Comparison of ENCODE assay signal across 8 cellular contexts in the genomic region with DNA sequence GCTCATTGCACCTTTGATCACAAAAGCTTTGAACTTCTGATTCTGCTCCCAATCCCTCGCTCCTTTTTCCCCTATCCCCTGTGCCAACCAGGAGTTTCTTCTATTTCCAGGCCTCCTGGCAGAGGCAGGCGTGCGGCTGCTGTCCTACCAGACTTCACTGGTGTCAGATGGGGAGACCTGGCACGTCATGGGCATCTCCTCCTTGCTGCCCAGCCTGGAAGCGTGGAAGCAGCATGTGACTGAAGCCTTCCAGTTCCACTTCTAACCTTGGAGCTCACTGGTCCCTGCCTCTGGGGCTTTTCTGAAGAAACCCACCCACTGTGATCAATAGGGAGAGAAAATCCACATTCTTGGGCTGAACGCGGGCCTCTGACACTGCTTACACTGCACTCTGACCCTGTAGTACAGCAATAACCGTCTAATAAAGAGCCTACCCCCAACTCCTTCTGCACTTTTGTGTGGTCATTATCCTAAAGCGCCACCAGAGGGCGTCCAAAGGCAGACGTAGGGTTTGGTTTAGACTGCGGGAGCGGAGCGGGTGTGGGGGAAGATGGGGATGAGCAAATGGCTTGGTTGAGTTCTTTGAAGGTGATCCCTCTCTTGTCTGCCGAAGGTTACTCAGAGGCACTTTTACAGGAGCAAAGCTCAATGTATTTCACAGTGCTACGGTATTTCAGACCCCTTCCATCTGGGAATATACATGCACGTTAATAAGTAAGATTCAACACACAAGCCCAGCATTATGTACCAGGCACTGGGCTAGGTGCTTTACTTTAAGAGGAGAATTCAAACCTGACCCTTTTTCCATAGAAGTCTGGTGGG. TPM values are rescaled to one million over a fixed set of nuclear protein-coding genes. Genes with fewer than 3 reads are reported as not detected.
DNase-seq lines count a peak whose midpoint lies in the region; ATAC-seq and TF ChIP-seq lines count a peak whose summit lies in the region.

No MANE protein-coding gene starts in this region.

- WGBS in ovary, 3 donors, result 27 to 31% (median 31%) methylated on average over 17 of the region's 17 CpGs
- WGBS in upper lobe of left lung, 2 donors, result 41 to 42% methylated on average over 17 of the region's 17 CpGs

- H3K4me2 ChIP-seq in KMS-11, result no peak overlapping the region

- TF ChIP-seq EP300 in ovary (IDR thresholded peaks at IDR 0.05) (no peak), upper lobe of left lung (IDR thresholded peaks at IDR 0.05) (no peak)

- DNase-seq in CD1c-positive myeloid dendritic cell (ENCODE audit: extremely low spot score) (peak; percentile 66), Peyer's patch (peak; percentile 24 to 80 (median 66)), globus pallidus (ENCODE audit: low spot score) (peak; percentile 83), ovary (peak; percentile 65 to 77 (median 72)), upper lobe of left lung (peak in 1 of 2 donors; percentile 55)
- DNase-seq in activated T-helper 9 cell treated with anti-CD3 and anti-CD28 coated beads, Interleukin-2, amount 50 U/mL, for 16 hours (ENCODE audit: low read depth), result peak; percentile 9

- ATAC-seq in GM19438 (IDR thresholded peaks at IDR 0.05; ENCODE audit: low read depth, unreplicated experiment), result peak; percentile 82
- peak; percentile 65 to 83 for ATAC-seq in upper lobe of left lung (ENCODE audit: low FRiP score in 2 of 2)

- H3K36me3 ChIP-seq in KMS-11 (ENCODE audit: insufficient read depth) (no peaks in the 10 kb centered on the region), Peyer's patch (no peaks in the 10 kb centered on the region), ovary (no peaks in the 10 kb centered on the region), upper lobe of left lung (no peaks in the 10 kb centered on the region)

- no peak overlapping the region for H3K9ac ChIP-seq in KMS-11

- no peaks in the 10 kb centered on the region for H3K79me2 ChIP-seq in KMS-11 (ENCODE audit: insufficient read depth, low read depth)

- H3K4me1 ChIP-seq in KMS-11 (ENCODE audit: low read depth, poor library complexity, severe bottlenecking) (peaks cover 17% of the 10 kb centered on the region), Peyer's patch (no peaks in the 10 kb centered on the region), ovary (ENCODE audit: insufficient read depth) (peaks cover 9% of the 10 kb centered on the region), upper lobe of left lung (no peaks in the 10 kb centered on the region)

- TF ChIP-seq POLR2A in Peyer's patch (IDR thresholded peaks at IDR 0.05) (no peak), ovary (IDR thresholded peaks at IDR 0.05) (no peak), upper lobe of left lung (IDR thresholded peaks at IDR 0.05) (no peak)

- H3K27me3 ChIP-seq in KMS-11 (ENCODE audit: insufficient read depth, low read depth), result no peaks in the 10 kb centered on the region
- no peaks in the 10 kb centered on the region for H3K27me3 ChIP-seq in Peyer's patch
- H3K27me3 ChIP-seq in ovary, result no peaks in the 10 kb centered on the region
- H3K27me3 ChIP-seq in upper lobe of left lung, result no peaks in the 10 kb centered on the region

- no peak overlapping the region for H3K27ac ChIP-seq in KMS-11
- peak overlapping the region in 1 of 4 donors; percentile 5 for H3K27ac ChIP-seq in Peyer's patch
- no peak overlapping the region for H3K27ac ChIP-seq in ovary
- H3K27ac ChIP-seq in upper lobe of left lung, result no peak overlapping the region

- TF ChIP-seq CTCF in KMS-11 (conservative IDR thresholded peaks at IDR 0.05; ENCODE audit: low read depth, low read length) (peak; percentile 80), Peyer's patch (IDR thresholded peaks at IDR 0.05) (peak; percentile 17 to 84 (median 72)), ovary (IDR thresholded peaks at IDR 0.05) (peak; percentile 64 to 79 (median 68)), upper lobe of left lung (IDR thresholded peaks at IDR 0.05) (peak; percentile 63 to 71 (median 64))

- H2AFZ ChIP-seq in KMS-11 (ENCODE audit: low read depth), result no peak overlapping the region

- H3K9me3 ChIP-seq in Peyer's patch (no peaks in the 10 kb centered on the region), ovary (no peaks in the 10 kb centered on the region), upper lobe of left lung (no peaks in the 10 kb centered on the region)

- no peaks in the 10 kb centered on the region for H4K20me1 ChIP-seq in KMS-11 (ENCODE audit: insufficient read depth)

- no peak overlapping the region for H3K4me3 ChIP-seq in KMS-11 (IDR thresholded peaks at IDR 0.05; ENCODE audit: insufficient read depth, low read depth, low read length)
- H3K4me3 ChIP-seq in Peyer's patch, result no peak overlapping the region
- H3K4me3 ChIP-seq in ovary, result no peak overlapping the region
- no peak overlapping the region for H3K4me3 ChIP-seq in upper lobe of left lung

- intact Hi-C loops in ovary (cut with DNase I), result loop anchor here in 1 of 4 donors (10.0 kb wide), 1 partner anchor 61 kb away; no protein-coding TSS in a partner anchor

RNA-seq across cellular contexts. Expression of a gene that starts 24.7 kb away (rescaled TPM):
- 1,000 to 10,000 TPM in 1 of 4 donors, 100 to 1,000 TPM in 1, 10 to 100 TPM in 2; 10.9 to 1,165 (median 71.0) TPM for total RNA-seq in Peyer's patch
- 1 to 10 TPM in 1 of 7 donors, under 1 TPM in 4, not detected in 2; 0.12 to 1.7 (median 0.48) TPM for total RNA-seq in ovary
- polyA plus RNA-seq in ovary, result under 1 TPM; 0.15 to 0.17 TPM
- total RNA-seq in upper lobe of left lung, result 1 to 10 TPM in 3 of 6 donors, under 1 TPM in 2, not detected in 1; 0.31 to 5.9 (median 1.2) TPM

RNA-seq across cellular contexts. Expression of a gene that starts 32.3 kb away (rescaled TPM):
- total RNA-seq in Peyer's patch (10 to 100 TPM in 1 of 4 donors, 1 to 10 TPM in 3; 2.8 to 19.0 (median 4.3) TPM), ovary (100 to 1,000 TPM in 3 of 7 donors, 10 to 100 TPM in 4; 34.1 to 488 (median 61.6) TPM), upper lobe of left lung (10 to 100 TPM; 12.4 to 60.8 (median 21.7) TPM)
- polyA plus RNA-seq in ovary, result 10 to 100 TPM; 62.8 to 68.2 TPM
